Comparison of ENCODE assay signal across 16 cellular contexts in the genomic region with DNA sequence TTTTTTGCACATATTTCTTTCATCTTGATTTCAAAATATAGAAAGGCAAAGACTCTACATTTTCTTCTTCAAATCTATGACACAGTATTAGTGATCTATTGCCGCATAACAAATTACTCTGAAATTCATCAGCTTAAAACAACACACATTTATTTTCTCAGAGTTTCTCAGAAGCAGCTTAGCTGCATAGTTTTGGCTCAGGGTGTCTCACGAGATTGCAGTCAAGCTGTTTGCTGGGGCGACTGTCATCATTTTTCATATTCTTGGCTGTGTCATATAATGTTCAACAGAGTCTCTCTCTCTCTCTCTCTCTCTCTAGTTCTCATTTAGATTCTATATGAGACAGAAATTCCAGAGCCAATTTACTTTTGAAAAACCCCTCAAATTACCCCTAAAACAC.
DNase-seq lines count a peak whose midpoint lies in the region; ATAC-seq and TF ChIP-seq lines count a peak whose summit lies in the region.
"Had no signal": no experiment of that assay in that cellular context is flagged by ENCODE, and none has a peak within 500 bp of the region (broad histone marks: within the 10 kb centered on the region; RNA-seq: fewer than 3 reads in every experiment).

No MANE protein-coding gene starts in this region.

- H3K36me3 ChIP-seq in fibroblast of lung (ENCODE audit: control insufficient read depth, insufficient read depth, low read length): no peaks in the 10 kb centered on the region
- no peaks in the 10 kb centered on the region for H3K36me3 ChIP-seq in PC-9 (ENCODE audit: low read depth)
- H3K36me3 ChIP-seq: BE2C had no signal

- H3K4me3 Mint-ChIP-seq in progenitor cell of endocrine pancreas (ENCODE audit: low read depth): no peak overlapping the region
- no peak overlapping the region for H3K4me3 Mint-ChIP-seq in activated T-helper 2 cell treated with anti-CD3 and anti-CD28 coated beads, Interferon-gamma antibody, Interleukin-2, Interleukin-4, amounts not matched to agents 10 μg/mL and 5 μg/mL and 100 μg/mL, durations not matched to agents 14 hours and 24 hours and 36 hours (ENCODE audit: low read depth)
- H3K4me3 Mint-ChIP-seq: CD4-positive, alpha-beta memory T cell; GM23338; IgD-negative memory B cell had no signal

- POLR2A ChIA-PET in PC-9 (lab: Charles Lee; ENCODE audit: unreplicated experiment): no interaction called here

- TF ChIP-seq CTCF in fibroblast of lung (conservative IDR thresholded peaks at IDR 0.05 in 1 of 2, IDR thresholded peaks at IDR 0.05 in 1 of 2; ENCODE audit: low read depth in 1 of 2, low read length in 2 of 2) (no peak), PC-9 (conservative IDR thresholded peaks at IDR 0.05) (no peak), progenitor cell of endocrine pancreas (IDR thresholded peaks at IDR 0.05; ENCODE audit: unreplicated experiment) (no peak)

- peaks cover 1% of the 10 kb centered on the region for H3K36me3 Mint-ChIP-seq in progenitor cell of endocrine pancreas (ENCODE audit: insufficient read depth)
- H3K36me3 Mint-ChIP-seq in activated T-helper 2 cell treated with anti-CD3 and anti-CD28 coated beads, Interferon-gamma antibody, Interleukin-2, Interleukin-4, amounts not matched to agents 10 μg/mL and 5 μg/mL and 100 μg/mL, durations not matched to agents 14 hours and 24 hours and 36 hours (ENCODE audit: low read depth): no peaks in the 10 kb centered on the region
- H3K36me3 Mint-ChIP-seq: CD4-positive, alpha-beta memory T cell; IgD-negative memory B cell had no signal

- no peaks in the 10 kb centered on the region for H3K27me3 ChIP-seq in fibroblast of lung (ENCODE audit: control insufficient read depth, insufficient read depth, low read length)
- no peaks in the 10 kb centered on the region for H3K27me3 ChIP-seq in PC-9 (ENCODE audit: insufficient read depth, low read depth)
- H3K27me3 ChIP-seq: BE2C had no signal

- H3K9me3 ChIP-seq in fibroblast of lung (ENCODE audit: control insufficient read depth, insufficient read depth, low read depth, low read length) (no peaks in the 10 kb centered on the region), PC-9 (ENCODE audit: insufficient read depth, low read depth) (no peaks in the 10 kb centered on the region)
- H3K9me3 ChIP-seq: BE2C had no signal

- BruUV-seq in PC-9 (replicated peaks; lab: Mats Ljungman, UMichigan): no TSS peak

- no peak overlapping the region for H3K9ac ChIP-seq in fibroblast of lung (ENCODE audit: insufficient read depth, low read length)

- DNase-seq in G401 (ENCODE audit: low spot score) (peak; percentile 16), amniotic epithelial cell (ENCODE audit: low read depth) (peak; percentile 62), fibroblast of lung (ENCODE audit: low read depth in 2 of 2) (peak; percentile 22 to 81), PC-9 (no peak), progenitor cell of endocrine pancreas (ENCODE audit: low spot score, unreplicated experiment) (no peak)
- no peak for DNase-seq in activated T-helper 2 cell treated with anti-CD3 and anti-CD28 coated beads, Interferon-gamma antibody, Interleukin-2, Interleukin-4, amounts not matched to agents 10 μg/mL and 5 μg/mL and 100 μg/mL, durations not matched to agents 14 hours and 24 hours and 36 hours (ENCODE audit: low spot score)
- DNase-seq: BE2C; CD4-positive, alpha-beta memory T cell; DND-41; H7; KG1 had no signal

- H3F3A ChIP-seq in PC-9 (ENCODE audit: insufficient read depth, low read depth): no peaks in the 10 kb centered on the region

- H2AFZ ChIP-seq in fibroblast of lung (ENCODE audit: low read length): no peak overlapping the region
- H2AFZ ChIP-seq in PC-9: no peak overlapping the region
- H2AFZ ChIP-seq: GM23338 had no signal

- H3K9me3 Mint-ChIP-seq in progenitor cell of endocrine pancreas (ENCODE audit: low read depth): peaks cover 15% of the 10 kb centered on the region
- no peaks in the 10 kb centered on the region for H3K9me3 Mint-ChIP-seq in activated T-helper 2 cell treated with anti-CD3 and anti-CD28 coated beads, Interferon-gamma antibody, Interleukin-2, Interleukin-4, amounts not matched to agents 10 μg/mL and 5 μg/mL and 100 μg/mL, durations not matched to agents 14 hours and 24 hours and 36 hours
- H3K9me3 Mint-ChIP-seq: IgD-negative memory B cell had no signal

- ATAC-seq in HG03139 (IDR thresholded peaks at IDR 0.05; ENCODE audit: unreplicated experiment): no peak
- ATAC-seq: GM12878, GM23338 had no signal

- H3K4me3 ChIP-seq in fibroblast of lung (replicated peaks in 1 of 4; ENCODE audit: control extremely low read depth in 1 of 4, insufficient read depth in 1 of 4, low read depth in 3 of 4, low read length in 4 of 4): no peak overlapping the region
- H3K4me3 ChIP-seq in PC-9: no peak overlapping the region
- H3K4me3 ChIP-seq: GM12878, GM23338 had no signal

- H4K20me1 ChIP-seq in fibroblast of lung (ENCODE audit: control insufficient read depth, extremely low read depth, insufficient read depth, low read length): no peaks in the 10 kb centered on the region
- H4K20me1 ChIP-seq in PC-9 (ENCODE audit: insufficient read depth): no peaks in the 10 kb centered on the region

- in situ Hi-C loops in G401 (cut with HindIII; ENCODE audit: low sequenced_read_pairs): no loop called here

- CTCF ChIA-PET in PC-9 (lab: Charles Lee): no interaction called here

- no peaks in the 10 kb centered on the region for H3K27me3 Mint-ChIP-seq in progenitor cell of endocrine pancreas
- peaks cover 5% of the 10 kb centered on the region for H3K27me3 Mint-ChIP-seq in activated T-helper 2 cell treated with anti-CD3 and anti-CD28 coated beads, Interferon-gamma antibody, Interleukin-2, Interleukin-4, amounts not matched to agents 10 μg/mL and 5 μg/mL and 100 μg/mL, durations not matched to agents 14 hours and 24 hours and 36 hours (ENCODE audit: low read depth)
- H3K27me3 Mint-ChIP-seq: CD4-positive, alpha-beta memory T cell had no signal

- H3K4me2 ChIP-seq in fibroblast of lung (ENCODE audit: extremely low read depth, insufficient read depth, low read length) (no peak overlapping the region), PC-9 (no peak overlapping the region)
- H3K4me2 ChIP-seq: GM23338 had no signal

- H3K4me1 Mint-ChIP-seq in progenitor cell of endocrine pancreas (ENCODE audit: low read depth): peaks cover 33% of the 10 kb centered on the region
- peaks cover 15% of the 10 kb centered on the region for H3K4me1 Mint-ChIP-seq in activated T-helper 2 cell treated with anti-CD3 and anti-CD28 coated beads, Interferon-gamma antibody, Interleukin-2, Interleukin-4, amounts not matched to agents 10 μg/mL and 5 μg/mL and 100 μg/mL, durations not matched to agents 14 hours and 24 hours and 36 hours (ENCODE audit: low read depth)

- H3K79me2 ChIP-seq in fibroblast of lung (ENCODE audit: control insufficient read depth, insufficient read depth, low read length) (no peaks in the 10 kb centered on the region), PC-9 (ENCODE audit: low read depth) (no peaks in the 10 kb centered on the region)

- H3K9me2 ChIP-seq in PC-9 (ENCODE audit: insufficient read depth): 0 out of 2 replicates have a peak, but pooled peaks cover 3% of the 10 kb centered on the region

- intact Hi-C loops in PC-9 (cut with micrococcal nuclease; ENCODE audit: unreplicated experiment): no loop called here
- intact Hi-C loops in activated T-helper 2 cell treated with anti-CD3 and anti-CD28 coated beads, Interferon-gamma antibody, Interleukin-2, Interleukin-4, amounts not matched to agents 10 μg/mL and 5 μg/mL and 100 μg/mL, durations not matched to agents 14 hours and 24 hours and 36 hours (cut with micrococcal nuclease): no loop called here

- H3K27ac ChIP-seq in fibroblast of lung (ENCODE audit: insufficient read depth, low read length): no peak overlapping the region
- H3K27ac ChIP-seq in PC-9: no peak overlapping the region
- H3K27ac ChIP-seq: C4-2B had no signal

- no peak overlapping the region for H3K27ac Mint-ChIP-seq in progenitor cell of endocrine pancreas
- H3K27ac Mint-ChIP-seq in activated T-helper 2 cell treated with anti-CD3 and anti-CD28 coated beads, Interferon-gamma antibody, Interleukin-2, Interleukin-4, amounts not matched to agents 10 μg/mL and 5 μg/mL and 100 μg/mL, durations not matched to agents 14 hours and 24 hours and 36 hours: no peak overlapping the region
- H3K27ac Mint-ChIP-seq: CD4-positive, alpha-beta memory T cell; GM23338; IgD-negative memory B cell had no signal

- H3K4me1 ChIP-seq in fibroblast of lung (ENCODE audit: control insufficient read depth, extremely low read depth, insufficient read depth, low read length) (peaks cover 5% of the 10 kb centered on the region), PC-9 (replicated peaks; ENCODE audit: insufficient read depth) (0 out of 2 replicates have a peak, but pooled peaks cover 6% of the 10 kb centered on the region)
- H3K4me1 ChIP-seq: BE2C had no signal

Comparison
In these comparisons a context has a peak if more than half of its experiments do, and no peak if none do; other contexts are left out.
1. DNase-seq: peak in G401 (single experiment), amniotic epithelial cell (single experiment) and fibroblast of lung (2 of 2); none in PC-9 (0 of 2), progenitor cell of endocrine pancreas (single experiment) and activated T-helper 2 cell treated with anti-CD3 and anti-CD28 coated beads, Interferon-gamma antibody, Interleukin-2, Interleukin-4, amounts not matched to agents 10 μg/mL and 5 μg/mL and 100 μg/mL, durations not matched to agents 14 hours and 24 hours and 36 hours (single experiment).